ENCODE assay signal across 25 cellular contexts in the genomic region with DNA sequence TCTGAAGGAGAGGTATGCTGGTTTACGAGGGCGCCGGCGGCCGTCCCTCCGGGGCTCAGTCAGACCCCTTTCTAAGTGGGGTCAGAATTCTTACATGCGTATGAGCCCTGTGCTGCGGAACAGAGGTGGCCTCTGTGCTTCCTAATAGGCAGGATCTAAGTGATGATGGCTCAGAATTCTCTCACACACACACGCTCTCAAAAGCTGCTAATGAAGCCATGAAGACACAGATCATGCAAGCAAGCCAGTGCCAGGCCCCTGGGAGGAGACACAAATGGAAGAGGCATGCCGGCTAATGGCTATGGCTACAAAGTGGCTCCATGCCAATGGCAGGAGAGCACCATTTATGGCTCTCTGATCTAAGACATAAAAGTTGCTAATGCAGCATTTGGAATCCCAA. TPM values are rescaled to one million over a fixed set of nuclear protein-coding genes. Genes with fewer than 3 reads are reported as not detected.
"Had no signal": no experiment of that assay in that cellular context is flagged by ENCODE, and none has a peak within 500 bp of the region (broad histone marks: within the 10 kb centered on the region; RNA-seq: fewer than 3 reads in every experiment).

No MANE protein-coding gene starts in this region.

- H3K27ac Mint-ChIP-seq: activated CD4-positive, alpha-beta T cell treated with anti-CD3 and anti-CD28 coated beads, Interleukin-2, amount 10 ng/mL, durations not matched to agents 24 days and 14 days; activated naive CD4-positive, alpha-beta T cell treated with anti-CD3 and anti-CD28 coated beads, Interleukin-2, amount 10 ng/mL, durations not matched to agents 7 days and 5 days; stimulated activated memory B cell treated with anti-CD40 and anti-IgM and Interleukin-4, amounts not matched to agents 10 μg/mL and 1 μg/mL and 100 μg/mL, for 72 hours had no signal

- H3K4me2 ChIP-seq: hepatocyte, smooth muscle cell had no signal

- H2AFZ ChIP-seq: hepatocyte had no signal

- H3K27me3 ChIP-seq: brain microvascular endothelial cell, esophagus muscularis mucosa, hepatocyte, upper lobe of left lung had no signal

- H3K27me3 Mint-ChIP-seq: activated CD4-positive, alpha-beta T cell treated with anti-CD3 and anti-CD28 coated beads, Interleukin-2, amount 10 ng/mL, durations not matched to agents 24 days and 14 days; activated naive CD4-positive, alpha-beta T cell treated with anti-CD3 and anti-CD28 coated beads, Interleukin-2, amount 10 ng/mL, durations not matched to agents 7 days and 5 days; stimulated activated memory B cell treated with anti-CD40 and anti-IgM and Interleukin-4, amounts not matched to agents 10 μg/mL and 1 μg/mL and 100 μg/mL, for 72 hours had no signal

- H3K9me3 ChIP-seq: esophagus muscularis mucosa, psoas muscle, thoracic aorta, upper lobe of left lung had no signal

- ATAC-seq: activated T-cell treated with anti-CD3 and anti-CD28 coated beads, Interleukin-2, amount 50 U/mL, for 4 hours; left lobe of liver; psoas muscle; sciatic nerve; SK-N-SH treated with all-trans-retinoic acid at 6 μM for 48 hours; stimulated activated memory B cell treated with anti-CD40 and anti-IgM and Interleukin-4, amounts not matched to agents 10 μg/mL and 1 μg/mL and 100 μg/mL, for 72 hours had no signal

- H3K27ac ChIP-seq: brain microvascular endothelial cell, esophagus muscularis mucosa, hepatocyte, psoas muscle, thoracic aorta, upper lobe of left lung had no signal

- H3K4me3 Mint-ChIP-seq: activated CD4-positive, alpha-beta T cell treated with anti-CD3 and anti-CD28 coated beads, Interleukin-2, amount 10 ng/mL, durations not matched to agents 24 days and 14 days; activated naive CD4-positive, alpha-beta T cell treated with anti-CD3 and anti-CD28 coated beads, Interleukin-2, amount 10 ng/mL, durations not matched to agents 7 days and 5 days; activated T-cell treated with anti-CD3 and anti-CD28 coated beads, Interleukin-2, amount 50 U/mL, for 4 hours; stimulated activated memory B cell treated with anti-CD40 and anti-IgM and Interleukin-4, amounts not matched to agents 10 μg/mL and 1 μg/mL and 100 μg/mL, for 72 hours had no signal

- FAIRE-seq: endothelial cell of umbilical vein had no signal

- H3K9me3 Mint-ChIP-seq: activated CD4-positive, alpha-beta T cell treated with anti-CD3 and anti-CD28 coated beads, Interleukin-2, amount 10 ng/mL, durations not matched to agents 24 days and 14 days; activated naive CD4-positive, alpha-beta T cell treated with anti-CD3 and anti-CD28 coated beads, Interleukin-2, amount 10 ng/mL, durations not matched to agents 7 days and 5 days; activated T-cell treated with anti-CD3 and anti-CD28 coated beads, Interleukin-2, amount 50 U/mL, for 4 hours; stimulated activated memory B cell treated with anti-CD40 and anti-IgM and Interleukin-4, amounts not matched to agents 10 μg/mL and 1 μg/mL and 100 μg/mL, for 72 hours had no signal

- H3K4me3 ChIP-seq: esophagus muscularis mucosa, hepatocyte, psoas muscle, smooth muscle cell, thoracic aorta, upper lobe of left lung had no signal

- DNase-seq: activated CD4-positive, alpha-beta T cell treated with anti-CD3 and anti-CD28 coated beads, Interleukin-2, amount 10 ng/mL, durations not matched to agents 24 days and 14 days; activated CD8-positive, alpha-beta memory T cell treated with anti-CD3 and anti-CD28 coated beads, Interleukin-2, amount 50 U/mL, for 4 hours; activated effector memory CD4-positive, alpha-beta T cell treated with Interleukin-2 at 50 U/mL for 16 hours; activated naive CD4-positive, alpha-beta T cell treated with anti-CD3 and anti-CD28 coated beads, Interleukin-2, amount 10 ng/mL, durations not matched to agents 7 days and 5 days; activated T-cell treated with anti-CD3 and anti-CD28 coated beads, Interleukin-2, amount 50 U/mL, for 4 hours; aorta; brain microvascular endothelial cell; cerebellar nuclear complex; effector CD4-positive, alpha-beta T cell; islet precursor cell; mammary epithelial cell; psoas muscle; stimulated activated CD4-positive, alpha-beta T cell treated with anti-CD3 and anti-CD28 coated beads, Interleukin-4, amount 100 ng/mL, for 24 hours; T-helper 1 cell; T1000; upper lobe of left lung had no signal

RNA-seq across cellular contexts. Expression of gene PDE6G, which starts 44.2 kb away (rescaled TPM):
- total RNA-seq: sciatic nerve, thoracic aorta had no signal
- polyA plus RNA-seq: mammary epithelial cell had no signal
